In genomic region chr2:97966545-97967215, GRCh38 we compare ENCODE assay signal across 9 cellular contexts. TPM values are rescaled to one million over a fixed set of nuclear protein-coding genes. Genes with fewer than 3 reads are reported as not detected.
DNase-seq lines count a peak whose midpoint lies in the region; ATAC-seq, FAIRE-seq and TF ChIP-seq lines count a peak whose summit lies in the region.
"Had no signal": no experiment of that assay in that cellular context is flagged by ENCODE, and none has a peak within 500 bp of the region (broad histone marks: within the 10 kb centered on the region; RNA-seq: fewer than 3 reads in every experiment).

No MANE protein-coding gene starts in this region.

- peak overlapping the region; percentile 22 for H3K27ac ChIP-seq in keratinocyte (ENCODE audit: control insufficient read depth, insufficient read depth, low read length)
- H3K27ac ChIP-seq in OCI-LY7 (ENCODE audit: low read depth, low read length, poor library complexity, severe bottlenecking), result no peak overlapping the region

- ATAC-seq in GM21515 (IDR thresholded peaks at IDR 0.05; ENCODE audit: unreplicated experiment) (peak; percentile 49), HG03520 (IDR thresholded peaks at IDR 0.05; ENCODE audit: unreplicated experiment) (peak; percentile 62)

- intact Hi-C loops in OCI-LY7 (cut with micrococcal nuclease; ENCODE audit: unreplicated experiment), result no loop called here

- peaks cover 25% of the 10 kb centered on the region for H3K4me1 ChIP-seq in keratinocyte (ENCODE audit: control insufficient read depth, extremely low read depth, insufficient read depth, low read length)
- peaks cover 22% of the 10 kb centered on the region for H3K4me1 ChIP-seq in OCI-LY7 (ENCODE audit: insufficient read depth, low read length, poor library complexity, severe bottlenecking)

- H3K4me3 ChIP-seq in keratinocyte (ENCODE audit: control insufficient read depth in 2 of 3, extremely low read depth in 1 of 3, insufficient read depth in 2 of 3, low read depth in 1 of 3, low read length in 3 of 3) (no peak overlapping the region), OCI-LY7 (ENCODE audit: low read depth, low read length, poor library complexity, severe bottlenecking) (no peak overlapping the region)

- CTCF ChIA-PET in OCI-LY7 (lab: Charles Lee; ENCODE audit: unreplicated experiment), result no interaction called here

- H3K9ac ChIP-seq in keratinocyte (ENCODE audit: control insufficient read depth, extremely low read depth, insufficient read depth, low read length), result no peak overlapping the region

- no peak for TF ChIP-seq POLR2A in GM12891 (IDR thresholded peaks at IDR 0.05; ENCODE audit: low read depth, low read length)

- H3K9me3 ChIP-seq in keratinocyte (ENCODE audit: control insufficient read depth, low read depth, low read length) (no peaks in the 10 kb centered on the region), OCI-LY7 (ENCODE audit: low read length) (peaks cover 3% of the 10 kb centered on the region)

- POLR2A ChIA-PET in OCI-LY7 (lab: Charles Lee), result interaction anchor here (0.7 to 2.3 kb wide), 4 partner anchors 8 to 1373 kb away, joined by 3 to 11 read pairs (median 4); no protein-coding TSS in a partner anchor

- H3K36me3 ChIP-seq in keratinocyte (ENCODE audit: control insufficient read depth in 2 of 2, extremely low read depth in 1 of 2, insufficient read depth in 2 of 2, low read length in 2 of 2), result no peaks in the 10 kb centered on the region
- H3K36me3 ChIP-seq in OCI-LY7 (ENCODE audit: insufficient read depth, low read length), result no peaks in the 10 kb centered on the region

- peak; percentile 80 for FAIRE-seq in GM12891 (lab: Jason Lieb, UNC)
- peak; percentile 44 for FAIRE-seq in keratinocyte (lab: Jason Lieb, UNC)

- TF ChIP-seq CTCF in keratinocyte (optimal IDR thresholded peaks at IDR 0.05 in 1 of 3, IDR thresholded peaks at IDR 0.05 in 1 of 3, conservative IDR thresholded peaks at IDR 0.05 in 1 of 3; ENCODE audit: extremely low read depth in 1 of 3, insufficient read depth in 2 of 3, low read length in 3 of 3), result no peak
- no peak for TF ChIP-seq CTCF in OCI-LY7 (conservative IDR thresholded peaks at IDR 0.05; ENCODE audit: low read length)

- no peaks in the 10 kb centered on the region for H3K9me1 ChIP-seq in keratinocyte (ENCODE audit: control insufficient read depth, extremely low read depth, insufficient read depth, low read length)

- no peak for DNase-seq in GM12891 (ENCODE audit: insufficient read length, low spot score)
- DNase-seq in keratinocyte (ENCODE audit: low read depth, low spot score), result peak; percentile 35
- DNase-seq in cerebellum (ENCODE audit: low spot score), result no peak
- DNase-seq in OCI-LY7 (ENCODE audit: low spot score), result no peak
- DNase-seq in NCI-H2171 (lab: John Stamatoyannopoulos, UW), result no peak
- DNase-seq in nucleus accumbens (lab: John Stamatoyannopoulos, UW), result no peak
- DNase-seq: activated CD8-positive, alpha-beta memory T cell treated with anti-CD3 and anti-CD28 coated beads for 24 hours had no signal

- no peaks in the 10 kb centered on the region for H3K9me2 ChIP-seq in OCI-LY7 (ENCODE audit: insufficient read depth, low read length)

- no peak overlapping the region for H3K4me2 ChIP-seq in keratinocyte (ENCODE audit: control insufficient read depth, extremely low read depth, insufficient read depth, low read depth, low read length)
- no peak overlapping the region for H3K4me2 ChIP-seq in OCI-LY7 (ENCODE audit: low read length)

- H3K79me2 ChIP-seq in keratinocyte (ENCODE audit: control insufficient read depth, insufficient read depth, low read length) (peaks cover 96% of the 10 kb centered on the region), OCI-LY7 (ENCODE audit: insufficient read depth, low read depth, low read length) (peaks cover 38% of the 10 kb centered on the region)

- no peaks in the 10 kb centered on the region for H3K27me3 ChIP-seq in keratinocyte (ENCODE audit: control insufficient read depth, extremely low read depth, insufficient read depth, low read length)

- peaks cover 6% of the 10 kb centered on the region for H4K20me1 ChIP-seq in keratinocyte (ENCODE audit: control insufficient read depth, extremely low read depth, insufficient read depth, low read length)
- 0 out of 2 replicates have a peak, but pooled peaks cover 3% of the 10 kb centered on the region for H4K20me1 ChIP-seq in OCI-LY7 (ENCODE audit: insufficient read depth, low read length)

- BruUV-seq in OCI-LY7 (replicated peaks; lab: Mats Ljungman, UMichigan), result no TSS peak

- dilution Hi-C loops in keratinocyte (cut with MboI; ENCODE audit: extremely low pct_ligation_motif_present, low sequenced_read_pairs), result no loop called here

- no peak overlapping the region for H2AFZ ChIP-seq in keratinocyte (ENCODE audit: control insufficient read depth, low read length)
- no peak overlapping the region for H2AFZ ChIP-seq in OCI-LY7 (ENCODE audit: low read length)

TF ChIP-seq in GM12891, 5 proteins besides CTCF, POLR2A, EP300 and RAD21:
- 0 out of 2 replicates have a peak, but pooled peaks have one; percentile 13 for TF ChIP-seq POU2F2 (IDR thresholded peaks at IDR 0.05; ENCODE audit: low read depth, low read length)
- TF ChIP-seq POLR2AphosphoS5 (IDR thresholded peaks at IDR 0.05; ENCODE audit: low read depth, low read length), result no peak

RNA-seq across cellular contexts. Expression of gene TMEM131, which starts 29.1 kb away (rescaled TPM):
- polyA plus RNA-seq in GM12891 (2012; ENCODE audit: low read depth, missing spikeins), result 22.4 TPM
- polyA plus RNA-seq in keratinocyte, result 16.7 to 25.5 TPM (median 23.4 TPM) in 3 replicates
- 12.7 TPM for polyA plus RNA-seq in keratinocyte (2011; ENCODE audit: low read depth)
- 8.6 and 13.5 TPM in 2 replicates for polyA plus RNA-seq in keratinocyte (2011; cell fraction: cytosol; rRNA removed)
- polyA plus RNA-seq in keratinocyte (2011; cell fraction: nucleus; rRNA removed), result 75.9 and 76.7 TPM in 2 replicates
- polyA plus RNA-seq in keratinocyte (2012; ENCODE audit: low replicate concordance), result 14.5 and 27.6 TPM in 2 replicates
- 39.2 to 66.1 TPM (median 53.3 TPM) in 3 replicates for polyA minus RNA-seq in keratinocyte
- 19.2 TPM for polyA minus RNA-seq in keratinocyte (2011; cell fraction: cytosol; rRNA and poly(A)+ RNA removed)
- polyA minus RNA-seq in keratinocyte (2011; cell fraction: nucleus; rRNA and poly(A)+ RNA removed), result 81.8 and 158 TPM in 2 replicates
- total RNA-seq in cerebellum, result 41.6 TPM
- 12.2 and 17.4 TPM in 2 replicates for total RNA-seq in OCI-LY7 (2014; rRNA removed; shearing (Covaris generic))
- 32.3 and 41.6 TPM in 2 replicates for total RNA-seq in OCI-LY7 (2022)
